In genomic region chr4:117412661-117413060, GRCh38 we compare ENCODE assay signal across 25 cellular contexts.
"Had no signal": no experiment of that assay in that cellular context is flagged by ENCODE, and none has a peak within 500 bp of the region (broad histone marks: within the 10 kb centered on the region; RNA-seq: fewer than 3 reads in every experiment).

No MANE protein-coding gene starts in this region.

- H3K36me3 ChIP-seq: esophagus squamous epithelium, heart right ventricle, left lung, lower lobe of right lung had no signal

- H3K4me3 ChIP-seq: coronary artery, dorsolateral prefrontal cortex, esophagus squamous epithelium, heart right ventricle, left lung, lower lobe of right lung, mucosa of descending colon had no signal

- H3K4me1 ChIP-seq: esophagus squamous epithelium, heart right ventricle, left lung, lower lobe of right lung had no signal

- FAIRE-seq: colon, endothelial cell of umbilical vein, islet of Langerhans, keratinocyte had no signal

- H3K27me3 ChIP-seq: dorsolateral prefrontal cortex, esophagus squamous epithelium, heart right ventricle, left lung had no signal

- ATAC-seq: esophagus mucosa; heart right ventricle; left cardiac atrium; left lung; left ventricle myocardium superior; lower lobe of right lung; mucosa of descending colon; naive thymus-derived CD8-positive, alpha-beta T cell had no signal

- H3K9me3 ChIP-seq: esophagus squamous epithelium, heart right ventricle, left lung, lower lobe of right lung, mucosa of descending colon had no signal

- DNase-seq: dermis blood vessel endothelial cell; dorsolateral prefrontal cortex; effector CD4-positive, alpha-beta T cell; effector memory CD4-positive, alpha-beta T cell; esophagus squamous epithelium; foreskin fibroblast; foreskin melanocyte; glutamatergic neuron; head of caudate nucleus; heart right ventricle; hippocampal formation; left cardiac atrium; left lung; left ventricle myocardium superior; lower lobe of right lung; mesenchymal stem cell; mucosa of descending colon; naive B cell; naive thymus-derived CD8-positive, alpha-beta T cell had no signal

- H3K27ac ChIP-seq: coronary artery, dorsolateral prefrontal cortex, esophagus squamous epithelium, heart right ventricle, left lung, lower lobe of right lung had no signal
